2 cellular contexts compared by ENCODE assay signal in the genomic region with DNA sequence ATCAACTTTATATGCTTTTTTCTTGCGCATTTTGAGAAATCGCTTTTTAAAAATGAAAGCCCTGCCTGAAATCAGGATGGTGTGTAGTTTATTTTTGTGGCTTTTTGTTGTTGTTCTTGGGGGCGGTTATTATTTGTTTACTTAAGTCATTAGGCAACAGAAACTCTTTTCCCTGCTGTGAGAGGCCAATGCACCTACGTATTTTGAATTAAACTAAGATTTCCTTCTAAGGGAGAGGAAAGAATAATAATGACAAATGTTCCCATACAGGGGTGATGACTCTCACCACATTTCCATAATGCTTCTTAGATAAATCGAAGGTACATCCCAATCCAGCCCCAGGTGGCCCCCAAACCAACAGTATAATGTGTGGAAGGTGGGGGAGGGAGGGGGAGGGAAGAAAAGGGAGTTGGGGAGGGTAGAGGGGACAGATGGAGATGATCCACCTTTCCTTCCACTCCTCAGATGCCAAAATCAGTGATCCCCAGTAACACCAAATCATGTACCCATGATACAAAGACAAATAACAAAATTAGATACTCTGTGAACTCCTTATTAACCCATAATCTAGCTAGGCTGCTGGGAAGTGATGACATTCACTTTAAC.
TF ChIP-seq lines count a peak whose summit lies in the region.

No MANE protein-coding gene starts in this region.

TF ChIP-seq in GM23338, 12 proteins besides CTCF, POLR2A, EP300 and RAD21 (continued from another document and continues in another):
- TF ChIP-seq, protein P1, sequence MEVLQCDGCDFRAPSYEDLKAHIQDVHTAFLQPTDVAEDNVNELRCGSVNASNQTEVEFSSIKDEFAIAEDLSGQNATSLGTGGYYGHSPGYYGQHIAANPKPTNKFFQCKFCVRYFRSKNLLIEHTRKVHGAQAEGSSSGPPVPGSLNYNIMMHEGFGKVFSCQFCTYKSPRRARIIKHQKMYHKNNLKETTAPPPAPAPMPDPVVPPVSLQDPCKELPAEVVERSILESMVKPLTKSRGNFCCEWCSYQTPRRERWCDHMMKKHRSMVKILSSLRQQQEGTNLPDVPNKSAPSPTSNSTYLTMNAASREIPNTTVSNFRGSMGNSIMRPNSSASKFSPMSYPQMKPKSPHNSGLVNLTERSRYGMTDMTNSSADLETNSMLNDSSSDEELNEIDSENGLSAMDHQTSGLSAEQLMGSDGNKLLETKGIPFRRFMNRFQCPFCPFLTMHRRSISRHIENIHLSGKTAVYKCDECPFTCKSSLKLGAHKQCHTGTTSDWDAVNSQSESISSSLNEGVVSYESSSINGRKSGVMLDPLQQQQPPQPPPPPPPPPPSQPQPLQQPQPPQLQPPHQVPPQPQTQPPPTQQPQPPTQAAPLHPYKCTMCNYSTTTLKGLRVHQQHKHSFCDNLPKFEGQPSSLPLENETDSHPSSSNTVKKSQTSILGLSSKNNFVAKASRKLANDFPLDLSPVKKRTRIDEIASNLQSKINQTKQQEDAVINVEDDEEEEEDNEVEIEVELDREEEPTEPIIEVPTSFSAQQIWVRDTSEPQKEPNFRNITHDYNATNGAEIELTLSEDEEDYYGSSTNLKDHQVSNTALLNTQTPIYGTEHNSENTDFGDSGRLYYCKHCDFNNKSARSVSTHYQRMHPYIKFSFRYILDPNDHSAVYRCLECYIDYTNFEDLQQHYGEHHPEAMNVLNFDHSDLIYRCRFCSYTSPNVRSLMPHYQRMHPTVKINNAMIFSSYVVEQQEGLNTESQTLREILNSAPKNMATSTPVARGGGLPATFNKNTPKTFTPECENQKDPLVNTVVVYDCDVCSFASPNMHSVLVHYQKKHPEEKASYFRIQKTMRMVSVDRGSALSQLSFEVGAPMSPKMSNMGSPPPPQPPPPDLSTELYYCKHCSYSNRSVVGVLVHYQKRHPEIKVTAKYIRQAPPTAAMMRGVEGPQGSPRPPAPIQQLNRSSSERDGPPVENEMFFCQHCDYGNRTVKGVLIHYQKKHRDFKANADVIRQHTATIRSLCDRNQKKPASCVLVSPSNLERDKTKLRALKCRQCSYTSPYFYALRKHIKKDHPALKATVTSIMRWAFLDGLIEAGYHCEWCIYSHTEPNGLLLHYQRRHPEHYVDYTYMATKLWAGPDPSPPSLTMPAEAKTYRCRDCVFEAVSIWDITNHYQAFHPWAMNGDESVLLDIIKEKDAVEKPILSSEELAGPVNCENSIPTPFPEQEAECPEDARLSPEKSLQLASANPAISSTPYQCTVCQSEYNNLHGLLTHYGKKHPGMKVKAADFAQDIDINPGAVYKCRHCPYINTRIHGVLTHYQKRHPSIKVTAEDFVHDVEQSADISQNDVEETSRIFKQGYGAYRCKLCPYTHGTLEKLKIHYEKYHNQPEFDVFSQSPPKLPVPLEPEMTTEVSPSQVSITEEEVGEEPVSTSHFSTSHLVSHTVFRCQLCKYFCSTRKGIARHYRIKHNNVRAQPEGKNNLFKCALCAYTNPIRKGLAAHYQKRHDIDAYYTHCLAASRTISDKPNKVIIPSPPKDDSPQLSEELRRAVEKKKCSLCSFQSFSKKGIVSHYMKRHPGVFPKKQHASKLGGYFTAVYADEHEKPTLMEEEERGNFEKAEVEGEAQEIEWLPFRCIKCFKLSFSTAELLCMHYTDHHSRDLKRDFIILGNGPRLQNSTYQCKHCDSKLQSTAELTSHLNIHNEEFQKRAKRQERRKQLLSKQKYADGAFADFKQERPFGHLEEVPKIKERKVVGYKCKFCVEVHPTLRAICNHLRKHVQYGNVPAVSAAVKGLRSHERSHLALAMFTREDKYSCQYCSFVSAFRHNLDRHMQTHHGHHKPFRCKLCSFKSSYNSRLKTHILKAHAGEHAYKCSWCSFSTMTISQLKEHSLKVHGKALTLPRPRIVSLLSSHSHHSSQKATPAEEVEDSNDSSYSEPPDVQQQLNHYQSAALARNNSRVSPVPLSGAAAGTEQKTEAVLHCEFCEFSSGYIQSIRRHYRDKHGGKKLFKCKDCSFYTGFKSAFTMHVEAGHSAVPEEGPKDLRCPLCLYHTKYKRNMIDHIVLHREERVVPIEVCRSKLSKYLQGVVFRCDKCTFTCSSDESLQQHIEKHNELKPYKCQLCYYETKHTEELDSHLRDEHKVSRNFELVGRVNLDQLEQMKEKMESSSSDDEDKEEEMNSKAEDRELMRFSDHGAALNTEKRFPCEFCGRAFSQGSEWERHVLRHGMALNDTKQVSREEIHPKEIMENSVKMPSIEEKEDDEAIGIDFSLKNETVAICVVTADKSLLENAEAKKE (CRISPR knock-in tag; IDR thresholded peaks at IDR 0.05), result no peak
- TF ChIP-seq JUNB (IDR thresholded peaks at IDR 0.05; ENCODE audit: unreplicated experiment) (no peak), NANOG (IDR thresholded peaks at IDR 0.05; ENCODE audit: borderline replicate concordance) (no peak; the same call in 1 of the 2 replicates), CREB1 (CRISPR knock-in tag; IDR thresholded peaks at IDR 0.05; ENCODE audit: low read depth) (no peak), STAT1 (IDR thresholded peaks at IDR 0.05; ENCODE audit: unreplicated experiment) (no peak), ZNF331 (CRISPR knock-in tag; IDR thresholded peaks at IDR 0.05; ENCODE audit: low read depth) (no peak), ZNF114 (CRISPR knock-in tag; IDR thresholded peaks at IDR 0.05) (no peak)
- TF ChIP-seq, protein P2, sequence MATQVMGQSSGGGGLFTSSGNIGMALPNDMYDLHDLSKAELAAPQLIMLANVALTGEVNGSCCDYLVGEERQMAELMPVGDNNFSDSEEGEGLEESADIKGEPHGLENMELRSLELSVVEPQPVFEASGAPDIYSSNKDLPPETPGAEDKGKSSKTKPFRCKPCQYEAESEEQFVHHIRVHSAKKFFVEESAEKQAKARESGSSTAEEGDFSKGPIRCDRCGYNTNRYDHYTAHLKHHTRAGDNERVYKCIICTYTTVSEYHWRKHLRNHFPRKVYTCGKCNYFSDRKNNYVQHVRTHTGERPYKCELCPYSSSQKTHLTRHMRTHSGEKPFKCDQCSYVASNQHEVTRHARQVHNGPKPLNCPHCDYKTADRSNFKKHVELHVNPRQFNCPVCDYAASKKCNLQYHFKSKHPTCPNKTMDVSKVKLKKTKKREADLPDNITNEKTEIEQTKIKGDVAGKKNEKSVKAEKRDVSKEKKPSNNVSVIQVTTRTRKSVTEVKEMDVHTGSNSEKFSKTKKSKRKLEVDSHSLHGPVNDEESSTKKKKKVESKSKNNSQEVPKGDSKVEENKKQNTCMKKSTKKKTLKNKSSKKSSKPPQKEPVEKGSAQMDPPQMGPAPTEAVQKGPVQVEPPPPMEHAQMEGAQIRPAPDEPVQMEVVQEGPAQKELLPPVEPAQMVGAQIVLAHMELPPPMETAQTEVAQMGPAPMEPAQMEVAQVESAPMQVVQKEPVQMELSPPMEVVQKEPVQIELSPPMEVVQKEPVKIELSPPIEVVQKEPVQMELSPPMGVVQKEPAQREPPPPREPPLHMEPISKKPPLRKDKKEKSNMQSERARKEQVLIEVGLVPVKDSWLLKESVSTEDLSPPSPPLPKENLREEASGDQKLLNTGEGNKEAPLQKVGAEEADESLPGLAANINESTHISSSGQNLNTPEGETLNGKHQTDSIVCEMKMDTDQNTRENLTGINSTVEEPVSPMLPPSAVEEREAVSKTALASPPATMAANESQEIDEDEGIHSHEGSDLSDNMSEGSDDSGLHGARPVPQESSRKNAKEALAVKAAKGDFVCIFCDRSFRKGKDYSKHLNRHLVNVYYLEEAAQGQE (IDR thresholded peaks at IDR 0.05; ENCODE audit: unreplicated experiment), result no peak

TF ChIP-seq in WTC11, 78 proteins besides CTCF, POLR2A, EP300 and RAD21 (continued from another document):
- TF ChIP-seq, protein P3, sequence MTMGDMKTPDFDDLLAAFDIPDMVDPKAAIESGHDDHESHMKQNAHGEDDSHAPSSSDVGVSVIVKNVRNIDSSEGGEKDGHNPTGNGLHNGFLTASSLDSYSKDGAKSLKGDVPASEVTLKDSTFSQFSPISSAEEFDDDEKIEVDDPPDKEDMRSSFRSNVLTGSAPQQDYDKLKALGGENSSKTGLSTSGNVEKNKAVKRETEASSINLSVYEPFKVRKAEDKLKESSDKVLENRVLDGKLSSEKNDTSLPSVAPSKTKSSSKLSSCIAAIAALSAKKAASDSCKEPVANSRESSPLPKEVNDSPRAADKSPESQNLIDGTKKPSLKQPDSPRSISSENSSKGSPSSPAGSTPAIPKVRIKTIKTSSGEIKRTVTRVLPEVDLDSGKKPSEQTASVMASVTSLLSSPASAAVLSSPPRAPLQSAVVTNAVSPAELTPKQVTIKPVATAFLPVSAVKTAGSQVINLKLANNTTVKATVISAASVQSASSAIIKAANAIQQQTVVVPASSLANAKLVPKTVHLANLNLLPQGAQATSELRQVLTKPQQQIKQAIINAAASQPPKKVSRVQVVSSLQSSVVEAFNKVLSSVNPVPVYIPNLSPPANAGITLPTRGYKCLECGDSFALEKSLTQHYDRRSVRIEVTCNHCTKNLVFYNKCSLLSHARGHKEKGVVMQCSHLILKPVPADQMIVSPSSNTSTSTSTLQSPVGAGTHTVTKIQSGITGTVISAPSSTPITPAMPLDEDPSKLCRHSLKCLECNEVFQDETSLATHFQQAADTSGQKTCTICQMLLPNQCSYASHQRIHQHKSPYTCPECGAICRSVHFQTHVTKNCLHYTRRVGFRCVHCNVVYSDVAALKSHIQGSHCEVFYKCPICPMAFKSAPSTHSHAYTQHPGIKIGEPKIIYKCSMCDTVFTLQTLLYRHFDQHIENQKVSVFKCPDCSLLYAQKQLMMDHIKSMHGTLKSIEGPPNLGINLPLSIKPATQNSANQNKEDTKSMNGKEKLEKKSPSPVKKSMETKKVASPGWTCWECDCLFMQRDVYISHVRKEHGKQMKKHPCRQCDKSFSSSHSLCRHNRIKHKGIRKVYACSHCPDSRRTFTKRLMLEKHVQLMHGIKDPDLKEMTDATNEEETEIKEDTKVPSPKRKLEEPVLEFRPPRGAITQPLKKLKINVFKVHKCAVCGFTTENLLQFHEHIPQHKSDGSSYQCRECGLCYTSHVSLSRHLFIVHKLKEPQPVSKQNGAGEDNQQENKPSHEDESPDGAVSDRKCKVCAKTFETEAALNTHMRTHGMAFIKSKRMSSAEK (CRISPR knock-in tag; IDR thresholded peaks at IDR 0.05; ENCODE audit: borderline replicate concordance), result no peak
- TF ChIP-seq ETV6 (CRISPR knock-in tag; IDR thresholded peaks at IDR 0.05), result no peak
- TF ChIP-seq ZNF263 (CRISPR knock-in tag; IDR thresholded peaks at IDR 0.05; ENCODE audit: low read depth), result no peak
- TF ChIP-seq CREB1 (CRISPR knock-in tag; IDR thresholded peaks at IDR 0.05), result no peak
- TF ChIP-seq NR3C1 (CRISPR knock-in tag; conservative IDR thresholded peaks at IDR 0.05; ENCODE audit: low read depth), result no peak
- no peak for TF ChIP-seq GTF2I (CRISPR knock-in tag; conservative IDR thresholded peaks at IDR 0.05)
- TF ChIP-seq, protein P4, sequence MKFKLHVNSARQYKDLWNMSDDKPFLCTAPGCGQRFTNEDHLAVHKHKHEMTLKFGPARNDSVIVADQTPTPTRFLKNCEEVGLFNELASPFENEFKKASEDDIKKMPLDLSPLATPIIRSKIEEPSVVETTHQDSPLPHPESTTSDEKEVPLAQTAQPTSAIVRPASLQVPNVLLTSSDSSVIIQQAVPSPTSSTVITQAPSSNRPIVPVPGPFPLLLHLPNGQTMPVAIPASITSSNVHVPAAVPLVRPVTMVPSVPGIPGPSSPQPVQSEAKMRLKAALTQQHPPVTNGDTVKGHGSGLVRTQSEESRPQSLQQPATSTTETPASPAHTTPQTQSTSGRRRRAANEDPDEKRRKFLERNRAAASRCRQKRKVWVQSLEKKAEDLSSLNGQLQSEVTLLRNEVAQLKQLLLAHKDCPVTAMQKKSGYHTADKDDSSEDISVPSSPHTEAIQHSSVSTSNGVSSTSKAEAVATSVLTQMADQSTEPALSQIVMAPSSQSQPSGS (CRISPR knock-in tag; IDR thresholded peaks at IDR 0.05; ENCODE audit: borderline replicate concordance, low read depth), result no peak
- TF ChIP-seq, protein P5, sequence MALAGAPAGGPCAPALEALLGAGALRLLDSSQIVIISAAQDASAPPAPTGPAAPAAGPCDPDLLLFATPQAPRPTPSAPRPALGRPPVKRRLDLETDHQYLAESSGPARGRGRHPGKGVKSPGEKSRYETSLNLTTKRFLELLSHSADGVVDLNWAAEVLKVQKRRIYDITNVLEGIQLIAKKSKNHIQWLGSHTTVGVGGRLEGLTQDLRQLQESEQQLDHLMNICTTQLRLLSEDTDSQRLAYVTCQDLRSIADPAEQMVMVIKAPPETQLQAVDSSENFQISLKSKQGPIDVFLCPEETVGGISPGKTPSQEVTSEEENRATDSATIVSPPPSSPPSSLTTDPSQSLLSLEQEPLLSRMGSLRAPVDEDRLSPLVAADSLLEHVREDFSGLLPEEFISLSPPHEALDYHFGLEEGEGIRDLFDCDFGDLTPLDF (CRISPR knock-in tag; IDR thresholded peaks at IDR 0.05), result no peak
- no peak for TF ChIP-seq TCF7 (CRISPR knock-in tag; IDR thresholded peaks at IDR 0.05; ENCODE audit: low read depth)
- TF ChIP-seq, protein P6, sequence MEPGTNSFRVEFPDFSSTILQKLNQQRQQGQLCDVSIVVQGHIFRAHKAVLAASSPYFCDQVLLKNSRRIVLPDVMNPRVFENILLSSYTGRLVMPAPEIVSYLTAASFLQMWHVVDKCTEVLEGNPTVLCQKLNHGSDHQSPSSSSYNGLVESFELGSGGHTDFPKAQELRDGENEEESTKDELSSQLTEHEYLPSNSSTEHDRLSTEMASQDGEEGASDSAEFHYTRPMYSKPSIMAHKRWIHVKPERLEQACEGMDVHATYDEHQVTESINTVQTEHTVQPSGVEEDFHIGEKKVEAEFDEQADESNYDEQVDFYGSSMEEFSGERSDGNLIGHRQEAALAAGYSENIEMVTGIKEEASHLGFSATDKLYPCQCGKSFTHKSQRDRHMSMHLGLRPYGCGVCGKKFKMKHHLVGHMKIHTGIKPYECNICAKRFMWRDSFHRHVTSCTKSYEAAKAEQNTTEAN (CRISPR knock-in tag; IDR thresholded peaks at IDR 0.05), result no peak
- no peak for TF ChIP-seq EMX1 (CRISPR knock-in tag; IDR thresholded peaks at IDR 0.05)
TF ChIP-seq in WTC11: peak in this region for 0.
